Comparison of ENCODE assay signal across 22 cellular contexts in the genomic region with DNA sequence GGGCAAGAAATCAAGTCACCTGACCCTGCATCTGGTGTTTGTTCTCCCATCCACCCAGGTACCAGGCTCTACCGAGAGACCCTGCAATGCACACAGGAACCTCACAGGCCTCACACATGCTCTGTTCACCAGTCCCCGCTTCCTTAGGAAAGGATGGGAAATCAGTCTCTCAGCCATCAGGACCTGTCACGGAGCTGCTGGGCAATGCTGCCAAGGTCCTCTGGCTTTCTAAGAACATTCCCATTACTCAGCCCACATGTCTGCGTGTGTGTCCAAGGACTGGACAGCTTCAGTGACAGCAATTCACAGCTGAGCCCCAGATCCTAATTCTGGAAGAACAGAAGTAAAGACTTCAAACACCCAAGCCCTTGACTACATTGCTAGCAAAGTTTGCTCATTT.
"Had no signal": no experiment of that assay in that cellular context is flagged by ENCODE, and none has a peak within 500 bp of the region (broad histone marks: within the 10 kb centered on the region; RNA-seq: fewer than 3 reads in every experiment).

No MANE protein-coding gene starts in this region.

- H3K36me3 ChIP-seq: MG63, SJSA1 had no signal

- H3K9me3 ChIP-seq: MG63, SJSA1 had no signal

- H3K4me3 ChIP-seq: MG63, SJSA1, SK-N-MC had no signal

- H3K27ac ChIP-seq: SJSA1, SK-N-MC had no signal

- H3K4me1 ChIP-seq: SJSA1 had no signal

- H3K27me3 ChIP-seq: MG63, SJSA1 had no signal

- DNase-seq: KBM-7, MG63, NCI-H1092, NCI-H1105 treated with DMSO at 0.1 percent for 48 hours, NCI-H1417 treated with DMSO at 0.1 percent for 48 hours, NCI-H146, NCI-H1694 treated with DMSO at 0.1 percent for 48 hours, NCI-H2029, NCI-H2081 treated with DMSO at 0.1 percent for 48 hours, NCI-H2171, NCI-H226, NCI-H446, NCI-H510A, NCI-H524 treated with DMSO at 0.1 percent for 48 hours, NCI-H69, NCI-H774, Right ventricle myocardium superior, RPMI8226, SIG-M5 had no signal

- FAIRE-seq: RCC 7860 had no signal
